ENCODE assay signal across 9 cellular contexts in genomic region chr19:10431254-10431942, GRCh38. TPM values are rescaled to one million over a fixed set of nuclear protein-coding genes. Genes with fewer than 3 reads are reported as not detected.
DNase-seq lines count a peak whose midpoint lies in the region; ATAC-seq, FAIRE-seq and TF ChIP-seq lines count a peak whose summit lies in the region.
"Had no signal": no experiment of that assay in that cellular context is flagged by ENCODE, and none has a peak within 500 bp of the region (broad histone marks: within the 10 kb centered on the region; RNA-seq: fewer than 3 reads in every experiment).

No MANE protein-coding gene starts in this region.

- ATAC-seq in pancreas, result peak in 3 of 4 donors; percentile 2 to 10 (median 3)
- ATAC-seq in HG03342 (IDR thresholded peaks at IDR 0.05; ENCODE audit: unreplicated experiment), result no peak
- no peak for ATAC-seq in GM18511 (IDR thresholded peaks at IDR 0.05; ENCODE audit: unreplicated experiment)

- H3K27ac ChIP-seq in esophagus squamous epithelium, result peak overlapping the region; percentile 54 to 82 (median 75)
- peak overlapping the region in 3 of 4 donors; percentile 60 to 75 (median 61) for H3K27ac ChIP-seq in pancreas
- H3K27ac ChIP-seq: 22Rv1 had no signal

- peaks cover 0 to 47% (median 4%) of the 10 kb centered on the region in 4 donors for H3K27me3 ChIP-seq in esophagus squamous epithelium
- no peaks in the 10 kb centered on the region for H3K27me3 ChIP-seq in pancreas

- DNase-seq in DMS53 (lab: John Stamatoyannopoulos, UW), result peak; percentile 61
- DNase-seq in DMS53 treated with DMSO at 0.1 percent for 48 hours (lab: John Stamatoyannopoulos, UW; ENCODE audit: unreplicated experiment), result no peak
- peak in 3 of 5 experiments; percentile 26 to 87 (median 73) for DNase-seq in T-helper 2 cell
- DNase-seq in esophagus squamous epithelium (lab: John Stamatoyannopoulos, UW), result no peak
- peak in 3 of 6 donors; percentile 44 to 64 (median 51) for DNase-seq in pancreas
- DNase-seq in NCI-H1694 (lab: John Stamatoyannopoulos, UW), result no peak

- H3K4me1 ChIP-seq in esophagus squamous epithelium (peaks cover 13 to 31% (median 15%) of the 10 kb centered on the region in 3 donors), pancreas (peaks cover 0 to 15% (median 4%) of the 10 kb centered on the region in 3 donors)

- TF ChIP-seq CTCF in esophagus squamous epithelium (IDR thresholded peaks at IDR 0.05) (no peak), pancreas (IDR thresholded peaks at IDR 0.05) (no peak)

- WGBS in esophagus squamous epithelium, 2 donors, result 2 to 4% methylated on average over 14 to 18 of the region's 25 CpGs
- WGBS in pancreas, 2 donors, result 8 to 10% methylated on average over 25 of the region's 25 CpGs

- H3K4me3 ChIP-seq in esophagus squamous epithelium (peak overlapping the region; percentile 35 to 78 (median 55)), pancreas (peak overlapping the region; percentile 38 to 66 (median 54))

- no peak for TF ChIP-seq POLR2A in esophagus squamous epithelium (IDR thresholded peaks at IDR 0.05)

- H3K36me3 ChIP-seq in esophagus squamous epithelium (no peaks in the 10 kb centered on the region), pancreas (no peaks in the 10 kb centered on the region)

- FAIRE-seq in pancreas (lab: Jason Lieb, UNC), result no peak

- intact Hi-C loops in esophagus squamous epithelium (cut with DNase I) (no loop called here), pancreas (cut with DNase I) (no loop called here)

- H3K9me3 ChIP-seq in esophagus squamous epithelium (no peaks in the 10 kb centered on the region), pancreas (no peaks in the 10 kb centered on the region)

RNA-seq across cellular contexts. Expression of gene PDE4A, which starts 11.1 kb away (rescaled TPM):
- total RNA-seq in esophagus squamous epithelium (1 to 10 TPM in 3 of 4 donors, under 1 TPM in 1; 0.87 to 7.1 (median 2.3) TPM), pancreas (10 to 100 TPM in 4 of 6 donors, 1 to 10 TPM in 2; 6.6 to 12.6 (median 11.2) TPM)
- polyA plus RNA-seq in pancreas, result 1 to 10 TPM; 5.0 to 8.5 TPM

RNA-seq across cellular contexts. Expression of gene CDC37, which starts 28.1 kb away (rescaled TPM):
- total RNA-seq in esophagus squamous epithelium (100 to 1,000 TPM; 128 to 171 (median 152) TPM), pancreas (10 to 100 TPM; 41.3 to 61.0 (median 48.5) TPM)
- 100 to 1,000 TPM; 226 to 266 TPM for polyA plus RNA-seq in pancreas

RNA-seq across cellular contexts. Expression of gene TYK2, which starts 51.0 kb away (rescaled TPM):
- 10 to 100 TPM; 41.8 to 74.2 (median 50.7) TPM for total RNA-seq in esophagus squamous epithelium
- 10 to 100 TPM; 42.5 to 90.3 (median 53.3) TPM for total RNA-seq in pancreas
- polyA plus RNA-seq in pancreas, result 100 to 1,000 TPM; 203 to 302 TPM

Comparison
In these comparisons a context has a peak if more than half of its experiments do, and no peak if none do; other contexts are left out.
1. DNase-seq: peak in DMS53 (single experiment) and T-helper 2 cell (3 of 5); none in DMS53 treated with DMSO at 0.1 percent for 48 hours (single experiment), esophagus squamous epithelium (single experiment) and NCI-H1694 (single experiment).
2. ATAC-seq: peak in pancreas (3 of 4); none in HG03342 (single experiment) and GM18511 (single experiment).